Comparison of ENCODE assay signal across 1 cellular context in genomic region chr11:69009441-69010211, GRCh38.
TF ChIP-seq lines count a peak whose summit lies in the region.

No MANE protein-coding gene starts in this region.

TF ChIP-seq in IMR-90, 13 proteins besides CTCF, POLR2A, EP300 and RAD21:
- TF ChIP-seq ELK1 (IDR thresholded peaks at IDR 0.05; ENCODE audit: borderline replicate concordance, low read depth, low read length) (no peak), RCOR1 (IDR thresholded peaks at IDR 0.05; ENCODE audit: insufficient replicate concordance, low read length) (no peak), MAFK (IDR thresholded peaks at IDR 0.05; ENCODE audit: low read depth, low read length) (no peak), BHLHE40 (IDR thresholded peaks at IDR 0.05; ENCODE audit: low read depth, low read length) (no peak), RFX5 (IDR thresholded peaks at IDR 0.05; ENCODE audit: low read depth, low read length) (no peak), USF2 (IDR thresholded peaks at IDR 0.05; ENCODE audit: low read depth, low read length) (no peak), NFE2L2 (IDR thresholded peaks at IDR 0.05; ENCODE audit: low read depth, low read length) (no peak), CEBPB (IDR thresholded peaks at IDR 0.05; ENCODE audit: low read depth, low read length) (no peak), MXI1 (IDR thresholded peaks at IDR 0.05; ENCODE audit: borderline replicate concordance, low read depth, low read length) (no peak), FOS (IDR thresholded peaks at IDR 0.05; ENCODE audit: low read depth, low read length) (no peak)
